28 cellular contexts compared by ENCODE assay signal in genomic region chr10:98168766-98169165, GRCh38. TPM values are rescaled to one million over a fixed set of nuclear protein-coding genes. Genes with fewer than 3 reads are reported as not detected.
DNase-seq lines count a peak whose midpoint lies in the region; ATAC-seq and TF ChIP-seq lines count a peak whose summit lies in the region.
"Had no signal": no experiment of that assay in that cellular context is flagged by ENCODE, and none has a peak within 500 bp of the region (broad histone marks: within the 10 kb centered on the region; RNA-seq: fewer than 3 reads in every experiment).

No MANE protein-coding gene starts in this region.

- no peak overlapping the region for H3K18ac ChIP-seq in H9 (ENCODE audit: insufficient read length, low read depth, low read length)

- H3K27me3 ChIP-seq in H9 (ENCODE audit: insufficient read depth, low read length) (no peaks in the 10 kb centered on the region), SJCRH30 (no peaks in the 10 kb centered on the region)
- H3K27me3 ChIP-seq: transverse colon had no signal

- H4K8ac ChIP-seq in H9 (replicated peaks; ENCODE audit: insufficient read length, low read depth, low read length) = no peak overlapping the region

- H3K9me3 Mint-ChIP-seq in H9 (no peaks in the 10 kb centered on the region), nephron (no peaks in the 10 kb centered on the region)
- H3K9me3 Mint-ChIP-seq: central memory CD8-positive, alpha-beta T cell; endodermal cell had no signal

- no peak overlapping the region for H3K9ac ChIP-seq in H9 (ENCODE audit: extremely low read depth, insufficient read length, low read length)
- H3K9ac ChIP-seq: GM23248 had no signal

- H3K4ac ChIP-seq in H9 (ENCODE audit: low read depth, low read length) = no peak overlapping the region

- no peak overlapping the region for H3K56ac ChIP-seq in H9 (ENCODE audit: insufficient read length, low read depth, low read length)

- H2BK12ac ChIP-seq in H9 (ENCODE audit: insufficient read length, low read depth, low read length) = no peak overlapping the region

- no peak for TF ChIP-seq CTCF in H9 (conservative IDR thresholded peaks at IDR 0.05)
- no peak for TF ChIP-seq CTCF in nephron (IDR thresholded peaks at IDR 0.05; ENCODE audit: unreplicated experiment in 3 of 3)

- H4K91ac ChIP-seq in H9 (ENCODE audit: insufficient read length, low read depth, low read length) = no peak overlapping the region

- peaks cover 3% of the 10 kb centered on the region for H3K79me1 ChIP-seq in H9 (ENCODE audit: insufficient read depth, low read depth, low read length, poor library complexity, severe bottlenecking)

- peak overlapping the region in 1 of 3 experiments; percentile 79; a peak in 4 of 7 replicates for H3K27ac Mint-ChIP-seq in H9
- peak overlapping the region in 2 of 3 experiments; percentile 4 to 83 for H3K27ac Mint-ChIP-seq in nephron
- H3K27ac Mint-ChIP-seq: endodermal cell had no signal

- no peak overlapping the region for H2BK20ac ChIP-seq in H9 (ENCODE audit: low read depth, low read length, poor library complexity, severe bottlenecking)

- no peak overlapping the region for H2BK15ac ChIP-seq in H9 (ENCODE audit: low read depth, low read length)

- H3K79me2 ChIP-seq in H9 (ENCODE audit: insufficient read depth, low read length) = no peaks in the 10 kb centered on the region

- no peaks in the 10 kb centered on the region for H3K27me3 Mint-ChIP-seq in H9 (ENCODE audit: low read depth)
- no peaks in the 10 kb centered on the region for H3K27me3 Mint-ChIP-seq in nephron (ENCODE audit: low read depth)
- H3K27me3 Mint-ChIP-seq: central memory CD8-positive, alpha-beta T cell had no signal

- no peaks in the 10 kb centered on the region for H3K23me2 ChIP-seq in H9 (ENCODE audit: insufficient read length, low read depth, low read length, poor library complexity, severe bottlenecking)

- H3K9me3 ChIP-seq in H9 (ENCODE audit: control insufficient read depth, low read depth, low read length) (no peaks in the 10 kb centered on the region), SJCRH30 (replicated peaks) (no peaks in the 10 kb centered on the region)
- H3K9me3 ChIP-seq: lower lobe of right lung, transverse colon had no signal

- DNase-seq in H9 (no peak), SJCRH30 (peak in 1 of 2 experiments; percentile 24), germinal center (ENCODE audit: low spot score) (peak; percentile 38), superior temporal gyrus (ENCODE audit: extremely low spot score) (no peak)
- DNase-seq: activated CD4-positive, alpha-beta T cell treated with anti-CD3 and anti-CD28 coated beads, Interleukin-2, amount 50 U/mL, for 1 hour; activated CD4-positive, CD25-positive, alpha-beta regulatory T cell; activated T-cell treated with anti-CD3 and anti-CD28 coated beads, Interleukin-2, amount 50 U/mL, for 48 hours; endodermal cell; foreskin fibroblast; GM23248; head of caudate nucleus; KG1; lower lobe of right lung; MM.1S; NCI-H2081; NCI-H226; NCI-H69; SHP77 treated with DMSO at 0.1 percent for 48 hours; stimulated activated CD4-positive, alpha-beta T cell treated with anti-CD3 and anti-CD28 coated beads, Interleukin-15, amount 100 ng/mL, for 24 hours; stimulated activated CD4-positive, alpha-beta T cell treated with anti-CD3 and anti-CD28 coated beads, Interleukin-4, amount 100 ng/mL, for 4 hours; T-helper 9 cell; transverse colon had no signal

- no CpG with 5 or more reads among the region's 3 CpGs for WGBS in H9 (ENCODE audit: extremely low coverage, insufficient read length, low lambda C conversion rate)

- no peaks in the 10 kb centered on the region; the same call in 1 of the 2 replicates for H3K36me3 ChIP-seq in SJCRH30

- H3K4me1 ChIP-seq in H9 (ENCODE audit: insufficient read depth, low read length) (peaks cover 13% of the 10 kb centered on the region; the same call in 1 of the 2 replicates), SJCRH30 (peaks cover 26% of the 10 kb centered on the region)
- H3K4me1 ChIP-seq: lower lobe of right lung had no signal

- H2AFZ ChIP-seq in H9 (ENCODE audit: low read length) = no peak overlapping the region
- H2AFZ ChIP-seq: GM23248 had no signal

- H3K36me3 Mint-ChIP-seq in H9 (ENCODE audit: insufficient read depth in 1 of 3, low read depth in 3 of 3) (peaks cover 7 to 21% (median 16%) of the 10 kb centered on the region in 3 experiments; a peak in 6 of 7 replicates), nephron (ENCODE audit: low read depth) (peaks cover 25% of the 10 kb centered on the region)

- H3K23ac ChIP-seq in H9 (ENCODE audit: insufficient read length, low read depth, low read length) = no peak overlapping the region

- ATAC-seq in GM18907 (IDR thresholded peaks at IDR 0.05; ENCODE audit: unreplicated experiment) (no peak), HG03354 (IDR thresholded peaks at IDR 0.05; ENCODE audit: poor library complexity, severe bottlenecking, unreplicated experiment) (no peak)
- ATAC-seq: esophagus mucosa, lower lobe of right lung had no signal

- no peak overlapping the region for H3K14ac ChIP-seq in H9 (ENCODE audit: insufficient read depth, low read length)

- H3K4me3 ChIP-seq in SJCRH30 = no peak overlapping the region
- H3K4me3 ChIP-seq: GM23248, lower lobe of right lung, transverse colon had no signal

- H3K4me3 Mint-ChIP-seq in H9 = peak overlapping the region in 1 of 2 experiments; percentile 13; a peak in 2 of 5 replicates
- no peak overlapping the region for H3K4me3 Mint-ChIP-seq in nephron
- H3K4me3 Mint-ChIP-seq: endodermal cell had no signal

- H2AK5ac ChIP-seq in H9 (ENCODE audit: insufficient read length, low read length) = no peak overlapping the region

- H3T11ph ChIP-seq in H9 (ENCODE audit: low read length) = no peak overlapping the region

- peak overlapping the region; percentile 51 for H3K4me2 ChIP-seq in H9 (ENCODE audit: insufficient read depth, insufficient read length, low read length)

- H3K27ac ChIP-seq in H9 (ENCODE audit: insufficient read length, low read depth, low read length) (peak overlapping the region; percentile 41), SJCRH30 (peak overlapping the region; percentile 87)
- H3K27ac ChIP-seq: C4-2B, GM23248, lower lobe of right lung had no signal

- H3K4me1 Mint-ChIP-seq in H9 (peaks cover 39 to 40% of the 10 kb centered on the region in 2 experiments), nephron (peaks cover 29% of the 10 kb centered on the region)

- H2BK120ac ChIP-seq in H9 (ENCODE audit: low read depth, low read length, poor library complexity, severe bottlenecking) = no peak overlapping the region

- no peak overlapping the region for H4K5ac ChIP-seq in H9 (ENCODE audit: insufficient read length, low read depth, low read length)

- H4K20me1 ChIP-seq in H9 (ENCODE audit: control insufficient read depth, insufficient read depth, insufficient read length) = no peaks in the 10 kb centered on the region

- H2BK5ac ChIP-seq in H9 (ENCODE audit: insufficient read length, low read length) = no peak overlapping the region

RNA-seq across cellular contexts. Expression of gene R3HCC1L, which starts 34.3 kb away (rescaled TPM):
- 15.5 and 18.5 TPM in 2 replicates for total RNA-seq in H9 (2021)
- 28.7 and 30.6 TPM in 2 replicates for total RNA-seq in SJCRH30 (2014; rRNA removed; shearing (Covaris generic))
